In the genomic region with DNA sequence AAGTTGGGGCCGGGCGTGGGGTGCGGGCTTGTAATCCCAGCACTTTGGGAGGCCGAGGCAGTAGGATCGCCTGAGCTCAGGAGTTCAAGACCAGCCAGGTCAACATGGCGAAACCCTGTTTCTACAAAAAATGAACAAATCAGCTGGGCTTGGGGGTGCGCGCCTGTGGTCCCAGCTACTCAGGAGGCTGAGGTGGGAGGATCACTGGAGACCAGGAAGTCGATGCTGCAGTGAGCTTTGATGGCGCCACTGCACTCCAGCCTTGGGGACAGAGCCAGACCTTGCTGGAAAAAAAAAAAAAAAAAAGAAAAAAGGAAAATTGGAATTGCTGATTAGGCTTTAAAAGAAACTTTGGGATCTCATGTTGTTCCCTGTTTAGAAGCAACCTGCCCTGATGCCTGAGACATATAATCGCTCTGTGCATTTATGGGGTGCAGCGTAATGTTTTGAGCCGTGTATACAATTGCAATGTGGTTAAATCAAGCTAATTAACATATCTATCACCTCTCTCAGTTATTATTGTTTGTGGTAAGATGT, we compare ENCODE assay signal across 1 cellular context.
TF ChIP-seq lines count a peak whose summit lies in the region.

No MANE protein-coding gene starts in this region.

TF ChIP-seq in H1, 55 proteins besides CTCF, POLR2A, EP300 and RAD21:
- no peak for TF ChIP-seq ZNF274 (IDR thresholded peaks at IDR 0.05; ENCODE audit: borderline replicate concordance, extremely low read depth, low read length)
- TF ChIP-seq HDAC6 (IDR thresholded peaks at IDR 0.05; ENCODE audit: low read depth, low read length) = no peak
- TF ChIP-seq KDM4A (IDR thresholded peaks at IDR 0.05; ENCODE audit: low read depth, low read length, severe bottlenecking) = no peak
- TF ChIP-seq KDM5A (IDR thresholded peaks at IDR 0.05; ENCODE audit: low read length) = no peak
- no peak for TF ChIP-seq CTBP2 (IDR thresholded peaks at IDR 0.05; ENCODE audit: borderline replicate concordance, insufficient read depth, insufficient read length, low read length)
- no peak for TF ChIP-seq RNF2 (IDR thresholded peaks at IDR 0.05; ENCODE audit: borderline replicate concordance, low read depth, low read length, missing control alignments, poor library complexity, severe bottlenecking)
